In genomic region chr14:65206448-65207096, GRCh38 we compare ENCODE assay signal across 10 cellular contexts.
DNase-seq lines count a peak whose midpoint lies in the region; ATAC-seq and TF ChIP-seq lines count a peak whose summit lies in the region.
"Had no signal": no experiment of that assay in that cellular context is flagged by ENCODE, and none has a peak within 500 bp of the region (broad histone marks: within the 10 kb centered on the region; RNA-seq: fewer than 3 reads in every experiment).

No MANE protein-coding gene starts in this region.

- CTCF ChIA-PET in activated CD4-positive, alpha-beta T cell treated with anti-CD3 and anti-CD28 coated beads for 36 hours (lab: Charles Lee) = interaction anchor here (0.6 to 1.7 kb wide), 10 partner anchors 15 to 755 kb away, joined by 3 to 6 read pairs (median 4); no protein-coding TSS in a partner anchor

- no peak for TF ChIP-seq POLR2A in gastrocnemius medialis (IDR thresholded peaks at IDR 0.05)

- intact Hi-C loops in activated CD4-positive, alpha-beta T cell treated with anti-CD3 and anti-CD28 coated beads for 36 hours (cut with DNase I, micrococcal nuclease) = loop anchor here (1.0 to 10.0 kb wide), 18 partner anchors 16 to 1926 kb away; partner anchors contain the start of genes FUT8 (in 2 of the 2), MAX (in 2 of the 2) and FNTB (in 1 of the 2)
- intact Hi-C loops in gastrocnemius medialis (cut with DNase I; ENCODE audit: low total_unique reads) = no loop called here

- H3K27ac ChIP-seq in gastrocnemius medialis = no peak overlapping the region
- H3K27ac ChIP-seq: A549 had no signal

- H3K4me1 Mint-ChIP-seq in activated CD4-positive, alpha-beta T cell treated with anti-CD3 and anti-CD28 coated beads for 36 hours = peaks cover 59% of the 10 kb centered on the region

- POLR2A ChIA-PET in activated CD4-positive, alpha-beta T cell treated with anti-CD3 and anti-CD28 coated beads for 36 hours (lab: Charles Lee) = interaction anchor here (0.6 kb wide), 2 partner anchors 158 to 495 kb away, joined by 3 to 4 read pairs; no protein-coding TSS in a partner anchor

- no peaks in the 10 kb centered on the region for H3K27me3 Mint-ChIP-seq in activated CD4-positive, alpha-beta T cell treated with anti-CD3 and anti-CD28 coated beads for 36 hours

- no peaks in the 10 kb centered on the region for H3K4me1 ChIP-seq in gastrocnemius medialis

- no peak overlapping the region for H3K4me3 ChIP-seq in gastrocnemius medialis
- H3K4me3 ChIP-seq: A549, skin epidermis had no signal

- H3K9me3 ChIP-seq in gastrocnemius medialis = no peaks in the 10 kb centered on the region
- H3K9me3 ChIP-seq: A549 had no signal

- DNase-seq in activated CD4-positive, alpha-beta T cell treated with anti-CD3 and anti-CD28 coated beads for 36 hours = peak; percentile 51
- DNase-seq in activated CD4-positive, alpha-beta T cell treated with anti-CD3 and anti-CD28 coated beads for 1 hour = no peak
- peak; percentile 28 for DNase-seq in NCI-H226
- no peak for DNase-seq in gastrocnemius medialis
- no peak for DNase-seq in NK-92 (lab: John Stamatoyannopoulos, UW; ENCODE audit: unreplicated experiment)
- no peak for DNase-seq in Ammon's horn (ENCODE audit: low spot score)

- no peaks in the 10 kb centered on the region for H3K27me3 ChIP-seq in gastrocnemius medialis

- H3K9me3 Mint-ChIP-seq in activated CD4-positive, alpha-beta T cell treated with anti-CD3 and anti-CD28 coated beads for 36 hours (ENCODE audit: low read depth) = peaks cover 6% of the 10 kb centered on the region

- peaks cover 2% of the 10 kb centered on the region for H3K36me3 Mint-ChIP-seq in activated CD4-positive, alpha-beta T cell treated with anti-CD3 and anti-CD28 coated beads for 36 hours (ENCODE audit: low read depth)

- peak; percentile 84 for ATAC-seq in activated CD4-positive, alpha-beta T cell treated with anti-CD3 and anti-CD28 coated beads for 36 hours
- ATAC-seq in HG02623 (IDR thresholded peaks at IDR 0.05; ENCODE audit: unreplicated experiment) = peak; percentile 61
- peak; percentile 61 for ATAC-seq in esophagus mucosa
- no peak for ATAC-seq in gastrocnemius medialis
- ATAC-seq: A549 had no signal

- in situ Hi-C loops in gastrocnemius medialis (cut with MboI; ENCODE audit: low sequenced_read_pairs in 4 of 4) = no loop called here

- peak overlapping the region; percentile 55 for H3K4me3 Mint-ChIP-seq in activated CD4-positive, alpha-beta T cell treated with anti-CD3 and anti-CD28 coated beads for 36 hours

- no peaks in the 10 kb centered on the region for H3K36me3 ChIP-seq in gastrocnemius medialis

- TF ChIP-seq CTCF in gastrocnemius medialis (IDR thresholded peaks at IDR 0.05 in 4 of 5, conservative IDR thresholded peaks at IDR 0.05 in 1 of 5) = no peak

- peak overlapping the region; percentile 82 for H3K27ac Mint-ChIP-seq in activated CD4-positive, alpha-beta T cell treated with anti-CD3 and anti-CD28 coated beads for 36 hours

Comparison
In these comparisons a context has a peak if more than half of its experiments do, and no peak if none do; other contexts are left out.
1. DNase-seq: peak in activated CD4-positive, alpha-beta T cell treated with anti-CD3 and anti-CD28 coated beads for 36 hours (single experiment) and NCI-H226 (single experiment); none in activated CD4-positive, alpha-beta T cell treated with anti-CD3 and anti-CD28 coated beads for 1 hour (single experiment), gastrocnemius medialis (0 of 2), NK-92 (single experiment) and Ammon's horn (single experiment).
2. ATAC-seq: peak in activated CD4-positive, alpha-beta T cell treated with anti-CD3 and anti-CD28 coated beads for 36 hours (single experiment), HG02623 (single experiment) and esophagus mucosa (single experiment); none in gastrocnemius medialis (0 of 2).